In genomic region chr15:39721893-39722292, GRCh38 we compare ENCODE assay signal across 29 cellular contexts.
"Had no signal": no experiment of that assay in that cellular context is flagged by ENCODE, and none has a peak within 500 bp of the region (broad histone marks: within the 10 kb centered on the region; RNA-seq: fewer than 3 reads in every experiment).

No MANE protein-coding gene starts in this region.

- H3K9me3 ChIP-seq: SJSA1 had no signal

- H3K36me3 ChIP-seq: brain microvascular endothelial cell, cardiac muscle cell, SJSA1 had no signal

- H3K4me1 Mint-ChIP-seq: T-helper 17 cell had no signal

- H3K4me3 ChIP-seq: cardiac muscle cell, K562, SJSA1 had no signal

- ATAC-seq: activated naive CD4-positive, alpha-beta T cell treated with anti-CD3 and anti-CD28 coated beads, Interleukin-2, amount 50 U/mL, for 72 hours; activated naive CD8-positive, alpha-beta T cell treated with anti-CD3 and anti-CD28 coated beads, Interleukin-2, amount 50 U/mL, for 24 hours; activated T-cell treated with anti-CD3 and anti-CD28 coated beads, Interleukin-2, amount 50 U/mL, for 4 hours; K562; Panc1; T-helper 17 cell had no signal

- H3K4me3 Mint-ChIP-seq: activated CD4-positive, alpha-beta memory T cell treated with anti-CD3 and anti-CD28 coated beads for 36 hours; activated CD4-positive, alpha-beta T cell treated with anti-CD3 and anti-CD28 coated beads, Interleukin-2, amount 10 ng/mL, durations not matched to agents 7 days and 5 days; activated naive CD8-positive, alpha-beta T cell treated with anti-CD3 and anti-CD28 coated beads, Interleukin-2, amount 50 U/mL, for 24 hours; activated T-cell treated with anti-CD3 and anti-CD28 coated beads, Interleukin-2, amount 50 U/mL, for 4 hours; T-helper 17 cell had no signal

- H3K27ac Mint-ChIP-seq: activated CD4-positive, alpha-beta memory T cell treated with anti-CD3 and anti-CD28 coated beads for 36 hours; activated CD4-positive, alpha-beta T cell treated with anti-CD3 and anti-CD28 coated beads, Interleukin-2, amount 10 ng/mL, durations not matched to agents 7 days and 5 days; activated naive CD4-positive, alpha-beta T cell treated with anti-CD3 and anti-CD28 coated beads, Interleukin-2, amount 50 U/mL, for 72 hours; activated naive CD8-positive, alpha-beta T cell treated with anti-CD3 and anti-CD28 coated beads, Interleukin-2, amount 50 U/mL, for 24 hours; T-helper 17 cell had no signal

- H3K36me3 Mint-ChIP-seq: activated CD4-positive, alpha-beta memory T cell treated with anti-CD3 and anti-CD28 coated beads for 36 hours; activated naive CD4-positive, alpha-beta T cell treated with anti-CD3 and anti-CD28 coated beads, Interleukin-2, amount 50 U/mL, for 72 hours had no signal

- H3K27ac ChIP-seq: brain microvascular endothelial cell, cardiac muscle cell, VCaP had no signal

- H3K27me3 ChIP-seq: brain microvascular endothelial cell, cardiac muscle cell, SJSA1 had no signal

- FAIRE-seq: TTC549 had no signal

- H3K27me3 Mint-ChIP-seq: activated CD4-positive, alpha-beta memory T cell treated with anti-CD3 and anti-CD28 coated beads for 36 hours; activated naive CD8-positive, alpha-beta T cell treated with anti-CD3 and anti-CD28 coated beads, Interleukin-2, amount 50 U/mL, for 24 hours had no signal

- DNase-seq: activated CD4-positive, alpha-beta memory T cell treated with anti-CD3 and anti-CD28 coated beads for 36 hours; activated CD4-positive, alpha-beta T cell treated with anti-CD3 and anti-CD28 coated beads, Interleukin-2, amount 10 ng/mL, durations not matched to agents 7 days and 5 days; activated CD4-positive, CD25-positive, alpha-beta regulatory T cell; activated CD8-positive, alpha-beta memory T cell treated with anti-CD3 and anti-CD28 coated beads for 24 hours; activated effector memory CD4-positive, alpha-beta T cell treated with anti-CD3 and anti-CD28 coated beads, Interleukin-2, amount 50 U/mL, for 16 hours; activated naive CD4-positive, alpha-beta T cell treated with Interleukin-2 at 50 U/mL for 16 hours; activated naive CD8-positive, alpha-beta T cell treated with anti-CD3 and anti-CD28 coated beads, Interleukin-2, amount 50 U/mL, for 24 hours; activated T-cell treated with anti-CD3 and anti-CD28 coated beads, Interleukin-2, amount 50 U/mL, for 4 hours; amygdala; brain microvascular endothelial cell; Karpas-422; NCI-H1092; NCI-H1417; NCI-H1930; NCI-H2171; NCI-H2227 treated with DMSO at 0.1 percent for 48 hours; NCI-H526; NCI-H82; Right ventricle myocardium superior; RPMI8226; T-helper 17 cell; T-helper 9 cell had no signal

- H3K9me3 Mint-ChIP-seq: activated CD4-positive, alpha-beta memory T cell treated with anti-CD3 and anti-CD28 coated beads for 36 hours; activated CD4-positive, alpha-beta T cell treated with anti-CD3 and anti-CD28 coated beads, Interleukin-2, amount 10 ng/mL, durations not matched to agents 7 days and 5 days; activated naive CD4-positive, alpha-beta T cell treated with anti-CD3 and anti-CD28 coated beads, Interleukin-2, amount 50 U/mL, for 72 hours; activated naive CD8-positive, alpha-beta T cell treated with anti-CD3 and anti-CD28 coated beads, Interleukin-2, amount 50 U/mL, for 24 hours; activated T-cell treated with anti-CD3 and anti-CD28 coated beads, Interleukin-2, amount 50 U/mL, for 4 hours had no signal
